ENCODE assay signal across 1 cellular context in genomic region chr7:148940702-148941597, GRCh38.
TF ChIP-seq lines count a peak whose summit lies in the region.

No MANE protein-coding gene starts in this region.

TF ChIP-seq in K562, 482 proteins besides CTCF, POLR2A, EP300 and RAD21 (continued from another document and continues in another):
- TF ChIP-seq E2F4 (CRISPR knock-in tag; IDR thresholded peaks at IDR 0.05; ENCODE audit: low read depth) (no peak), ERF (CRISPR knock-in tag; IDR thresholded peaks at IDR 0.05) (no peak; the same call in 1 of the 2 replicates), NR2F6 (CRISPR knock-in tag; IDR thresholded peaks at IDR 0.05) (no peak), PRMT5 (CRISPR knock-in tag; IDR thresholded peaks at IDR 0.05) (no peak), ELF4 (CRISPR knock-in tag; IDR thresholded peaks at IDR 0.05) (no peak), BHLHE40 (IDR thresholded peaks at IDR 0.05; ENCODE audit: low read length) (peak; percentile 79), TRIM25 (IDR thresholded peaks at IDR 0.05; ENCODE audit: borderline replicate concordance) (no peak), CEBPB (tag; IDR thresholded peaks at IDR 0.05) (peak; percentile 62; the same call in 1 of the 2 replicates), TCF3 (CRISPR knock-in tag; IDR thresholded peaks at IDR 0.05) (no peak; the same call in 1 of the 2 replicates), MCM5 (IDR thresholded peaks at IDR 0.05; ENCODE audit: low read depth) (no peak), THRAP3 (IDR thresholded peaks at IDR 0.05; ENCODE audit: borderline replicate concordance) (no peak), ZNF696 (CRISPR knock-in tag; conservative IDR thresholded peaks at IDR 0.05) (no peak), CEBPG (CRISPR knock-in tag; IDR thresholded peaks at IDR 0.05) (peak; percentile 80), CEBPG (tag; conservative IDR thresholded peaks at IDR 0.05 in 1 of 2, IDR thresholded peaks at IDR 0.05 in 1 of 2) (peak; percentile 64 to 68; a peak in 2 of 4 replicates), KAT8 (IDR thresholded peaks at IDR 0.05; ENCODE audit: low read depth) (no peak), STAG1 (CRISPR knock-in tag; IDR thresholded peaks at IDR 0.05; ENCODE audit: borderline replicate concordance) (no peak), HEY1 (CRISPR knock-in tag; IDR thresholded peaks at IDR 0.05; ENCODE audit: borderline replicate concordance) (no peak), ZNF174 (CRISPR knock-in tag; IDR thresholded peaks at IDR 0.05) (no peak), BRD9 (IDR thresholded peaks at IDR 0.05; ENCODE audit: low read depth, partially characterized antibody) (peak; percentile 83), TAF1 (IDR thresholded peaks at IDR 0.05; ENCODE audit: control insufficient read depth, extremely low read depth, insufficient read depth, low read length, severe bottlenecking) (peak; percentile 89), SP2 (IDR thresholded peaks at IDR 0.05; ENCODE audit: extremely low read depth, low read depth, low read length, poor library complexity, severe bottlenecking) (no peak), ARHGAP35 (IDR thresholded peaks at IDR 0.05; ENCODE audit: partially characterized antibody) (no peak), ZHX1 (conservative IDR thresholded peaks at IDR 0.05; ENCODE audit: low read length) (no peak), ZC3H11A (IDR thresholded peaks at IDR 0.05; ENCODE audit: low read depth, low read length) (0 out of 2 replicates have a peak, but pooled peaks have one; percentile 70), ASH1L (IDR thresholded peaks at IDR 0.05; ENCODE audit: borderline replicate concordance, low read depth, partially characterized antibody) (no peak), SRF (CRISPR knock-in tag; IDR thresholded peaks at IDR 0.05) (peak in 1 of 2 experiments; percentile 15; a peak in 1 of 4 replicates), RFX7 (CRISPR knock-in tag; IDR thresholded peaks at IDR 0.05) (no peak), MLLT1 (IDR thresholded peaks at IDR 0.05) (peak; percentile 46 to 70; a peak in 2 of 4 replicates), GTF3C2 (IDR thresholded peaks at IDR 0.05; ENCODE audit: borderline replicate concordance, extremely low read depth, insufficient read length) (no peak), LARP7 (IDR thresholded peaks at IDR 0.05) (no peak), SUPT5H (IDR thresholded peaks at IDR 0.05) (peak; percentile 94), GABPA (tag; conservative IDR thresholded peaks at IDR 0.05; ENCODE audit: low read depth) (peak; percentile 42), ZNF140 (CRISPR knock-in tag; IDR thresholded peaks at IDR 0.05) (no peak), BACH1 (tag; IDR thresholded peaks at IDR 0.05) (no peak; the same call in 1 of the 2 replicates), ZNF407 (IDR thresholded peaks at IDR 0.05; ENCODE audit: low read depth) (no peak), CBX1 (IDR thresholded peaks at IDR 0.05; ENCODE audit: low read depth) (peak; percentile 96), ZNF695 (CRISPR knock-in tag; IDR thresholded peaks at IDR 0.05) (no peak), MEF2A (IDR thresholded peaks at IDR 0.05; ENCODE audit: control insufficient read depth, low read depth, low read length) (no peak; the same call in 1 of the 2 replicates), ZNF511 (CRISPR knock-in tag; IDR thresholded peaks at IDR 0.05) (peak; percentile 97), HINFP (tag; conservative IDR thresholded peaks at IDR 0.05; ENCODE audit: low read depth) (peak; percentile 71), PHF20 (IDR thresholded peaks at IDR 0.05; ENCODE audit: partially characterized antibody) (peak; percentile 11), KLF1 (tag; IDR thresholded peaks at IDR 0.05) (no peak), ATF1 (CRISPR knock-in tag; IDR thresholded peaks at IDR 0.05) (no peak), ATF1 (tag; IDR thresholded peaks at IDR 0.05) (peak; percentile 88), SIRT6 (IDR thresholded peaks at IDR 0.05; ENCODE audit: low read depth, low read length) (no peak), ZNF184 (CRISPR knock-in tag; IDR thresholded peaks at IDR 0.05) (no peak), ZFP36 (IDR thresholded peaks at IDR 0.05; ENCODE audit: low read depth, low read length, partially characterized antibody) (no peak)
